Comparison of ENCODE assay signal across 8 cellular contexts in genomic region chr19:46975918-46976782, GRCh38. TPM values are rescaled to one million over a fixed set of nuclear protein-coding genes. Genes with fewer than 3 reads are reported as not detected.
DNase-seq lines count a peak whose midpoint lies in the region; ATAC-seq and TF ChIP-seq lines count a peak whose summit lies in the region.

No MANE protein-coding gene starts in this region.

- H3K27me3 ChIP-seq in cardiac muscle cell: no peaks in the 10 kb centered on the region
- no peaks in the 10 kb centered on the region for H3K27me3 ChIP-seq in parathyroid adenoma (ENCODE audit: control insufficient read depth, insufficient read depth, low read length)

- TF ChIP-seq CTCF in cardiac muscle cell (IDR thresholded peaks at IDR 0.05; ENCODE audit: low read depth, low read length) (no peak), parathyroid adenoma (IDR thresholded peaks at IDR 0.05) (no peak)

- H3K9me3 ChIP-seq in cardiac muscle cell (ENCODE audit: low read depth) (no peaks in the 10 kb centered on the region), parathyroid adenoma (ENCODE audit: control insufficient read depth, low read length) (no peaks in the 10 kb centered on the region)

- peaks cover 12% of the 10 kb centered on the region for H3K79me2 ChIP-seq in parathyroid adenoma

- H3K27ac ChIP-seq in cardiac muscle cell (peak overlapping the region; percentile 98), parathyroid adenoma (peak overlapping the region; percentile 81)

- DNase-seq in HCEC 1CT (peak; percentile 79), amniotic stem cell (lab: John Stamatoyannopoulos, UW) (peak; percentile 70), cardiac muscle cell (ENCODE audit: low read depth in 1 of 2, low spot score in 1 of 2) (peak; percentile 85 to 99), COR-L47 (lab: John Stamatoyannopoulos, UW) (no peak)
- no peak for DNase-seq in stimulated activated CD4-positive, alpha-beta T cell treated with anti-CD3 and anti-CD28 coated beads, Interleukin-4, amount 100 ng/mL, for 1 hour
- DNase-seq in stimulated activated naive CD4-positive, alpha-beta T cell (lab: John Stamatoyannopoulos, UW): no peak

- H2AFZ ChIP-seq in parathyroid adenoma: peak overlapping the region; percentile 17

- H3K4me1 ChIP-seq in cardiac muscle cell (ENCODE audit: low read depth) (peaks cover 32% of the 10 kb centered on the region), parathyroid adenoma (peaks cover 36% of the 10 kb centered on the region)

- H3K4me2 ChIP-seq in parathyroid adenoma (ENCODE audit: low read length): peak overlapping the region; percentile 54

- H3K9ac ChIP-seq in parathyroid adenoma: no peak overlapping the region

- H3K36me3 ChIP-seq in cardiac muscle cell (no peaks in the 10 kb centered on the region), parathyroid adenoma (ENCODE audit: control insufficient read depth, insufficient read depth, low read length) (no peaks in the 10 kb centered on the region)

- H3K4me3 ChIP-seq in cardiac muscle cell: no peak overlapping the region
- H3K4me3 ChIP-seq in parathyroid adenoma (ENCODE audit: low read depth, low read length): peak overlapping the region; percentile 5

- no peak for ATAC-seq in GM18519 (IDR thresholded peaks at IDR 0.05; ENCODE audit: low FRiP score, unreplicated experiment)

RNA-seq across cellular contexts. Expression of gene NPAS1, which starts 43.5 kb away (rescaled TPM):
- total RNA-seq in cardiac muscle cell: 1.9 and 2.9 TPM in 2 replicates
- 8.4 and 12.5 TPM in 2 replicates for polyA plus RNA-seq in cardiac muscle cell

Comparison
In these comparisons a context has a peak if more than half of its experiments do, and no peak if none do; other contexts are left out.
1. DNase-seq: peak in HCEC 1CT (single experiment), amniotic stem cell (single experiment) and cardiac muscle cell (2 of 2); none in stimulated activated CD4-positive, alpha-beta T cell treated with anti-CD3 and anti-CD28 coated beads, Interleukin-4, amount 100 ng/mL, for 1 hour (single experiment), COR-L47 (single experiment) and stimulated activated naive CD4-positive, alpha-beta T cell (0 of 6).